ENCODE assay signal across 24 cellular contexts in genomic region chr15:35507932-35508638, GRCh38. TPM values are rescaled to one million over a fixed set of nuclear protein-coding genes. Genes with fewer than 3 reads are reported as not detected.
DNase-seq lines count a peak whose midpoint lies in the region; ATAC-seq and TF ChIP-seq lines count a peak whose summit lies in the region.
"Had no signal": no experiment of that assay in that cellular context is flagged by ENCODE, and none has a peak within 500 bp of the region (broad histone marks: within the 10 kb centered on the region; RNA-seq: fewer than 3 reads in every experiment).

No MANE protein-coding gene starts in this region.

- no peak overlapping the region for H3K4me3 Mint-ChIP-seq in CD4-positive, alpha-beta memory T cell
- H3K4me3 Mint-ChIP-seq: HFFc6; IgD-negative memory B cell; memory B cell; naive thymus-derived CD4-positive, alpha-beta T cell; T-helper 1 cell treated with Interleukin-12 subunit alpha and Interleukin-12 subunit beta and Interleukin-4 antibody, amounts not matched to agents 30 μg/mL and 1 μg/mL, for 36 hours had no signal

- H3K27me3 ChIP-seq in A673 (replicated peaks; ENCODE audit: insufficient read depth, low read depth, low read length, poor library complexity) (no peaks in the 10 kb centered on the region), mesenchymal stem cell (ENCODE audit: control insufficient read depth in 1 of 2, insufficient read depth in 1 of 2, low read length in 2 of 2) (no peaks in the 10 kb centered on the region), lower lobe of right lung (ENCODE audit: low read depth) (no peaks in the 10 kb centered on the region)
- no peaks in the 10 kb centered on the region for H3K27me3 ChIP-seq in CD4-positive, alpha-beta memory T cell (ENCODE audit: insufficient read depth, low read length)

- POLR2A ChIA-PET in A673 (lab: Charles Lee; ENCODE audit: low non-redundant PET) (no interaction called here), HEK293T (lab: Yijun Ruan, JAX) (no interaction called here)
- POLR2A ChIA-PET in CD4-positive, alpha-beta memory T cell (lab: Charles Lee; ENCODE audit: partially characterized antibody), result no interaction called here

- H2BK15ac ChIP-seq in mesenchymal stem cell (ENCODE audit: low read depth, poor library complexity, severe bottlenecking), result no peak overlapping the region

- H2BK120ac ChIP-seq in mesenchymal stem cell (ENCODE audit: low read depth, low read length), result no peak overlapping the region

- H3K27me3 Mint-ChIP-seq in CD4-positive, alpha-beta memory T cell, result no peaks in the 10 kb centered on the region
- H3K27me3 Mint-ChIP-seq: IgD-negative memory B cell; memory B cell; naive thymus-derived CD4-positive, alpha-beta T cell had no signal

- 90% methylated on average over 7 of the region's 7 CpGs for WGBS in mesenchymal stem cell

- H3K4me1 Mint-ChIP-seq in CD4-positive, alpha-beta memory T cell, result no peaks in the 10 kb centered on the region
- H3K4me1 Mint-ChIP-seq: memory B cell had no signal

- H2BK5ac ChIP-seq in mesenchymal stem cell (ENCODE audit: low read depth, low read length, poor library complexity, severe bottlenecking), result no peak overlapping the region

- no peak for TF ChIP-seq CTCF in A673 (conservative IDR thresholded peaks at IDR 0.05; ENCODE audit: low read depth, low read length)
- no peak for TF ChIP-seq CTCF in lower lobe of right lung (IDR thresholded peaks at IDR 0.05)

- no peaks in the 10 kb centered on the region for H3K36me3 ChIP-seq in A673 (ENCODE audit: insufficient read depth, low read length, poor library complexity, severe bottlenecking)
- no peaks in the 10 kb centered on the region for H3K36me3 ChIP-seq in mesenchymal stem cell (ENCODE audit: control insufficient read depth in 1 of 2, insufficient read depth in 2 of 2, low read depth in 1 of 2, low read length in 2 of 2)
- H3K36me3 ChIP-seq in CD4-positive, alpha-beta memory T cell (ENCODE audit: insufficient read depth, low read length), result no peaks in the 10 kb centered on the region
- H3K36me3 ChIP-seq in lower lobe of right lung, result no peaks in the 10 kb centered on the region

- peak overlapping the region; percentile 36 for H2AK5ac ChIP-seq in mesenchymal stem cell (ENCODE audit: low read length, severe bottlenecking)

- H3K27ac ChIP-seq in A673 (ENCODE audit: low read depth, low read length, poor library complexity, severe bottlenecking) (peak overlapping the region; percentile 12), mesenchymal stem cell (ENCODE audit: low read length, poor library complexity, severe bottlenecking) (no peak overlapping the region), lower lobe of right lung (no peak overlapping the region)
- no peak overlapping the region for H3K27ac ChIP-seq in CD4-positive, alpha-beta memory T cell (ENCODE audit: low read depth, low read length)
- H3K27ac ChIP-seq: C4-2B, VCaP had no signal

- H3K9me3 Mint-ChIP-seq in CD4-positive, alpha-beta memory T cell, result no peaks in the 10 kb centered on the region
- H3K9me3 Mint-ChIP-seq: HFFc6; IgD-negative memory B cell; memory B cell; naive thymus-derived CD4-positive, alpha-beta T cell; T-helper 1 cell treated with Interleukin-12 subunit alpha and Interleukin-12 subunit beta and Interleukin-4 antibody, amounts not matched to agents 30 μg/mL and 1 μg/mL, for 36 hours had no signal

- H3K23ac ChIP-seq in mesenchymal stem cell (ENCODE audit: low read length in 2 of 2), result peak overlapping the region in 1 of 2 experiments; percentile 59

- H3K14ac ChIP-seq in mesenchymal stem cell (ENCODE audit: low read length in 2 of 2), result no peak overlapping the region

- peak overlapping the region; percentile 68 for H4K91ac ChIP-seq in mesenchymal stem cell (ENCODE audit: low read length)

- H3K4me2 ChIP-seq in mesenchymal stem cell (ENCODE audit: low read length, poor library complexity, severe bottlenecking), result no peak overlapping the region

- H3K4ac ChIP-seq in mesenchymal stem cell (ENCODE audit: low read depth in 1 of 2, low read length in 2 of 2), result no peak overlapping the region

- intact Hi-C loops in A673 (cut with micrococcal nuclease; ENCODE audit: unreplicated experiment), result no loop called here
- intact Hi-C loops in CD4-positive, alpha-beta memory T cell (cut with micrococcal nuclease), result no loop called here
- intact Hi-C loops in lower lobe of right lung (cut with DNase I), result no loop called here

- H3K9ac ChIP-seq in mesenchymal stem cell (ENCODE audit: low read length), result no peak overlapping the region

- H3K4me1 ChIP-seq in A673 (ENCODE audit: insufficient read depth, low read length, poor library complexity, severe bottlenecking) (peaks cover 45% of the 10 kb centered on the region), mesenchymal stem cell (ENCODE audit: control insufficient read depth, insufficient read depth, low read depth, low read length) (peaks cover 2% of the 10 kb centered on the region), lower lobe of right lung (peaks cover 12% of the 10 kb centered on the region)
- no peaks in the 10 kb centered on the region for H3K4me1 ChIP-seq in CD4-positive, alpha-beta memory T cell (ENCODE audit: insufficient read depth, low read length)

- H3K4me3 ChIP-seq in A673 (ENCODE audit: low read depth, low read length, poor library complexity, severe bottlenecking) (peak overlapping the region; percentile 22), mesenchymal stem cell (ENCODE audit: insufficient read depth in 1 of 2, low read depth in 1 of 2, low read length in 2 of 2) (no peak overlapping the region), lower lobe of right lung (no peak overlapping the region)
- no peak overlapping the region for H3K4me3 ChIP-seq in CD4-positive, alpha-beta memory T cell (ENCODE audit: low read length in 2 of 2)
- H3K4me3 ChIP-seq: skin epidermis had no signal

- peak; percentile 52 for DNase-seq in A673 (ENCODE audit: low spot score)
- peak; percentile 5 for DNase-seq in HEK293T (ENCODE audit: extremely low spot score)
- peak; percentile 36 for DNase-seq in astrocyte of the hippocampus (ENCODE audit: low read depth, low spot score)
- no peak for DNase-seq in mesenchymal stem cell
- no peak for DNase-seq in CD4-positive, alpha-beta memory T cell
- no peak for DNase-seq in lower lobe of right lung
- DNase-seq in stimulated activated CD4-positive, alpha-beta T cell treated with anti-CD3 and anti-CD28 coated beads, Interleukin-4, amount 100 ng/mL, for 1 hour, result no peak
- no peak for DNase-seq in stimulated activated CD4-positive, alpha-beta T cell treated with anti-CD3 and anti-CD28 coated beads, Interleukin-15, amount 100 ng/mL, for 24 hours
- DNase-seq: ACHN; activated CD4-positive, alpha-beta T cell treated with anti-CD3 and anti-CD28 coated beads, Interleukin-2, amount 50 U/mL, for 4 hours; activated naive CD4-positive, alpha-beta T cell treated with anti-CD3 and anti-CD28 coated beads, Interleukin-2, amount 50 U/mL, for 16 hours; activated T-cell treated with anti-CD3 and anti-CD28 coated beads for 4 hours; aorta; HFFc6; naive thymus-derived CD4-positive, alpha-beta T cell; NCI-H2029; NCI-H510A; Right ventricle myocardium superior had no signal

- BruUV-seq in A673 (replicated peaks; lab: Mats Ljungman, UMichigan), result no TSS peak

- H3K27ac Mint-ChIP-seq in CD4-positive, alpha-beta memory T cell, result no peak overlapping the region
- H3K27ac Mint-ChIP-seq: HFFc6; memory B cell; naive thymus-derived CD4-positive, alpha-beta T cell; T-helper 1 cell treated with Interleukin-12 subunit alpha and Interleukin-12 subunit beta and Interleukin-4 antibody, amounts not matched to agents 30 μg/mL and 1 μg/mL, for 36 hours had no signal

- H3K18ac ChIP-seq in mesenchymal stem cell (ENCODE audit: low read depth in 1 of 2, low read length in 2 of 2), result peak overlapping the region in 1 of 2 experiments; percentile 48

- peaks cover 3% of the 10 kb centered on the region for H3K79me1 ChIP-seq in mesenchymal stem cell (replicated peaks; ENCODE audit: low read length, poor library complexity, severe bottlenecking)

- CTCF ChIA-PET in A673 (lab: Charles Lee), result no interaction called here
- CTCF ChIA-PET in HEK293T (lab: Yijun Ruan, JAX), result no interaction called here
- CTCF ChIA-PET in CD4-positive, alpha-beta memory T cell (lab: Charles Lee; ENCODE audit: partially characterized antibody), result no interaction called here

- H2BK12ac ChIP-seq in mesenchymal stem cell (ENCODE audit: low read length in 2 of 2), result peak overlapping the region in 1 of 2 experiments; percentile 97

- H3K9me3 ChIP-seq in A673 (ENCODE audit: low read depth, low read length, poor library complexity, severe bottlenecking) (no peaks in the 10 kb centered on the region), mesenchymal stem cell (ENCODE audit: control insufficient read depth, low read length) (no peaks in the 10 kb centered on the region), lower lobe of right lung (no peaks in the 10 kb centered on the region)
- H3K9me3 ChIP-seq in CD4-positive, alpha-beta memory T cell (ENCODE audit: control insufficient read depth in 1 of 2, low read length in 2 of 2), result no peaks in the 10 kb centered on the region

- H3K36me3 Mint-ChIP-seq in CD4-positive, alpha-beta memory T cell, result peaks cover 0 to 12% of the 10 kb centered on the region in 2 donors
- H3K36me3 Mint-ChIP-seq: IgD-negative memory B cell, memory B cell had no signal

- no peak overlapping the region for H4K8ac ChIP-seq in mesenchymal stem cell (ENCODE audit: low read length)

- no peak for ATAC-seq in lower lobe of right lung
- ATAC-seq: naive thymus-derived CD4-positive, alpha-beta T cell had no signal

- no peak overlapping the region for H2AFZ ChIP-seq in mesenchymal stem cell (ENCODE audit: low read depth, low read length)

TF ChIP-seq in HEK293T, 16 proteins besides CTCF, POLR2A, EP300 and RAD21 (continues in another document):
- no peak for TF ChIP-seq ELF4 (IDR thresholded peaks at IDR 0.05)
- no peak for TF ChIP-seq L3MBTL2 (conservative IDR thresholded peaks at IDR 0.05)
- TF ChIP-seq ARNT (IDR thresholded peaks at IDR 0.05), result no peak
- TF ChIP-seq NFRKB (IDR thresholded peaks at IDR 0.05), result no peak
- no peak for TF ChIP-seq TARDBP (IDR thresholded peaks at IDR 0.05)
- no peak for TF ChIP-seq SP1 (IDR thresholded peaks at IDR 0.05)
- TF ChIP-seq ZNF384 (IDR thresholded peaks at IDR 0.05), result no peak
- TF ChIP-seq FOXA1 (IDR thresholded peaks at IDR 0.05), result no peak
- no peak for TF ChIP-seq SUZ12 (IDR thresholded peaks at IDR 0.05)
- TF ChIP-seq CTBP1 (IDR thresholded peaks at IDR 0.05; ENCODE audit: borderline replicate concordance), result no peak
- no peak for TF ChIP-seq HDGF (IDR thresholded peaks at IDR 0.05; ENCODE audit: borderline replicate concordance)
- TF ChIP-seq LEF1 (IDR thresholded peaks at IDR 0.05; ENCODE audit: borderline replicate concordance), result no peak
- TF ChIP-seq FOXM1 (IDR thresholded peaks at IDR 0.05; ENCODE audit: borderline replicate concordance), result no peak
- TF ChIP-seq FOXK2 (IDR thresholded peaks at IDR 0.05), result no peak
- TF ChIP-seq BHLHE40 (IDR thresholded peaks at IDR 0.05; ENCODE audit: borderline replicate concordance), result no peak

RNA-seq across cellular contexts. Expression of gene DPH6, which starts 37.9 kb away (rescaled TPM):
- total RNA-seq in A673 (2021) (25.7 and 29.2 TPM in 2 replicates), lower lobe of right lung (9.2 TPM)
- polyA plus RNA-seq in mesenchymal stem cell (2013, experiment 1 of 2), result 2.7 TPM
- 3.2 TPM for polyA plus RNA-seq in mesenchymal stem cell (2013, experiment 2 of 2)
- total RNA-seq in CD4-positive, alpha-beta memory T cell, result 10 to 100 TPM; 11.5 to 14.5 TPM
- 10 to 100 TPM; 22.5 to 28.3 TPM for polyA plus RNA-seq in CD4-positive, alpha-beta memory T cell

Comparison
In these comparisons a context has a peak if more than half of its experiments do, and no peak if none do; other contexts are left out.
1. DNase-seq: peak in A673 (single experiment), HEK293T (single experiment) and astrocyte of the hippocampus (single experiment); none in mesenchymal stem cell (single experiment), CD4-positive, alpha-beta memory T cell (0 of 5), lower lobe of right lung (single experiment), stimulated activated CD4-positive, alpha-beta T cell treated with anti-CD3 and anti-CD28 coated beads, Interleukin-4, amount 100 ng/mL, for 1 hour (single experiment) and stimulated activated CD4-positive, alpha-beta T cell treated with anti-CD3 and anti-CD28 coated beads, Interleukin-15, amount 100 ng/mL, for 24 hours (single experiment).